9 cellular contexts compared by ENCODE assay signal in the genomic region with DNA sequence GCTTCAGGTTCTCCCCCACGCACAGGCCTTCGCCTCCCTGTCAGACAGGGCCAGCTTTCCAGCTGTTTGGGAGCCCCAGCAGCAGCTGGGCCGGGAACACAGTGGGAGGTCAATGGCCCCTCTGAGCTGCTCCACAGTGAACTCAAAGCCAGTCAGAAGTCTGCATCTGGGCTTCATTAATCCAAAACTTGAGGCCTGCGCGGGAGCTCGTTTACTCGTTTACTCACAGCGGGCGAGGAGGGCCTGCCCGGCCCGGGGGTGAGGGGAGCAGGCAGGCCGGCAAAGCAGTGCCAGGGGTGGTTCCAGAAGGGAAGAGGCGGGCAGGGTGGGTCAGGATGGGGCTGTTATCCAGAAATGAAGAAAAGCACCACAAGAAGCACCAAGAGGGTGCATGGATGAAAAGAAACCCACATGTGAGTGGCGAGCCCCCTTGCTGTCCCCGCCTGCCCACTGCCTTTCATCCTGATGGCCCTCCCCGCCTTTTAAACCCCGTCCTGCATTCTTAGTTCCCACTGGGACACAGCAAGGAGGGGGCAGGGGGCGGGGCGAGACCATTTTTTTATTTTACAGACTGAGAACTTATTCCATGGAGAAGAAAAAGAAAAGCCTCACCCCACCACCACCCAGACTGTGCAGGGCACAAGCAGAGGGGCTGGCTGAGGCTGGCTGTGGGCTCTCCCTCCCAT. TPM values are rescaled to one million over a fixed set of nuclear protein-coding genes. Genes with fewer than 3 reads are reported as not detected.
DNase-seq lines count a peak whose midpoint lies in the region; ATAC-seq and TF ChIP-seq lines count a peak whose summit lies in the region.
"Had no signal": no experiment of that assay in that cellular context is flagged by ENCODE, and none has a peak within 500 bp of the region (broad histone marks: within the 10 kb centered on the region; RNA-seq: fewer than 3 reads in every experiment).

No MANE protein-coding gene starts in this region.

- CTCF ChIA-PET in activated CD4-positive, alpha-beta T cell treated with anti-CD3 and anti-CD28 coated beads, Interleukin-2, amount 10 ng/mL, durations not matched to agents 7 days and 5 days (lab: Charles Lee): no interaction called here

- ATAC-seq in gastrocnemius medialis: peak; percentile 30 to 33
- ATAC-seq in stimulated activated memory B cell treated with anti-CD40 and anti-IgM and Interleukin-4, amounts not matched to agents 10 μg/mL and 1 μg/mL and 100 μg/mL, for 72 hours: no peak
- ATAC-seq in GM19463 (IDR thresholded peaks at IDR 0.05; ENCODE audit: unreplicated experiment): no peak

- POLR2A ChIA-PET in activated CD4-positive, alpha-beta T cell treated with anti-CD3 and anti-CD28 coated beads, Interleukin-2, amount 10 ng/mL, durations not matched to agents 7 days and 5 days (lab: Charles Lee): no interaction called here

- no peaks in the 10 kb centered on the region for H3K9me3 Mint-ChIP-seq in activated CD4-positive, alpha-beta T cell treated with anti-CD3 and anti-CD28 coated beads, Interleukin-2, amount 10 ng/mL, durations not matched to agents 7 days and 5 days
- no peaks in the 10 kb centered on the region for H3K9me3 Mint-ChIP-seq in stimulated activated memory B cell treated with anti-CD40 and anti-IgM and Interleukin-4, amounts not matched to agents 10 μg/mL and 1 μg/mL and 100 μg/mL, for 72 hours

- no peaks in the 10 kb centered on the region for H3K36me3 Mint-ChIP-seq in activated CD4-positive, alpha-beta T cell treated with anti-CD3 and anti-CD28 coated beads, Interleukin-2, amount 10 ng/mL, durations not matched to agents 7 days and 5 days (ENCODE audit: low read depth)
- no peaks in the 10 kb centered on the region for H3K36me3 Mint-ChIP-seq in stimulated activated memory B cell treated with anti-CD40 and anti-IgM and Interleukin-4, amounts not matched to agents 10 μg/mL and 1 μg/mL and 100 μg/mL, for 72 hours

- no peak overlapping the region for H3K4me3 Mint-ChIP-seq in activated CD4-positive, alpha-beta T cell treated with anti-CD3 and anti-CD28 coated beads, Interleukin-2, amount 10 ng/mL, durations not matched to agents 7 days and 5 days
- H3K4me3 Mint-ChIP-seq in stimulated activated memory B cell treated with anti-CD40 and anti-IgM and Interleukin-4, amounts not matched to agents 10 μg/mL and 1 μg/mL and 100 μg/mL, for 72 hours: no peak overlapping the region

- H3K27ac ChIP-seq in cingulate gyrus (ENCODE audit: low read depth, low read length) (peak overlapping the region; percentile 85), layer of hippocampus (ENCODE audit: low read depth, low read length) (peak overlapping the region; percentile 74), gastrocnemius medialis (peak overlapping the region; percentile 69 to 80 (median 78))

- H3K27me3 Mint-ChIP-seq in activated CD4-positive, alpha-beta T cell treated with anti-CD3 and anti-CD28 coated beads, Interleukin-2, amount 10 ng/mL, durations not matched to agents 7 days and 5 days: peaks cover 4% of the 10 kb centered on the region
- H3K27me3 Mint-ChIP-seq in stimulated activated memory B cell treated with anti-CD40 and anti-IgM and Interleukin-4, amounts not matched to agents 10 μg/mL and 1 μg/mL and 100 μg/mL, for 72 hours: no peaks in the 10 kb centered on the region

- H3K27me3 ChIP-seq in layer of hippocampus (ENCODE audit: control insufficient read depth, insufficient read depth, low read length) (no peaks in the 10 kb centered on the region), gastrocnemius medialis (no peaks in the 10 kb centered on the region)

- H3K4me1 Mint-ChIP-seq in activated CD4-positive, alpha-beta T cell treated with anti-CD3 and anti-CD28 coated beads, Interleukin-2, amount 10 ng/mL, durations not matched to agents 7 days and 5 days: peaks cover 20% of the 10 kb centered on the region
- H3K4me1 Mint-ChIP-seq in stimulated activated memory B cell treated with anti-CD40 and anti-IgM and Interleukin-4, amounts not matched to agents 10 μg/mL and 1 μg/mL and 100 μg/mL, for 72 hours: peaks cover 6% of the 10 kb centered on the region

- H3K9me3 ChIP-seq in gastrocnemius medialis: no peaks in the 10 kb centered on the region

- H3K36me3 ChIP-seq in gastrocnemius medialis: no peaks in the 10 kb centered on the region

- TF ChIP-seq POLR2A in gastrocnemius medialis (IDR thresholded peaks at IDR 0.05): peak in 1 of 2 donors; percentile 26

- no peak overlapping the region for H3K27ac Mint-ChIP-seq in activated CD4-positive, alpha-beta T cell treated with anti-CD3 and anti-CD28 coated beads, Interleukin-2, amount 10 ng/mL, durations not matched to agents 7 days and 5 days
- H3K27ac Mint-ChIP-seq in stimulated activated memory B cell treated with anti-CD40 and anti-IgM and Interleukin-4, amounts not matched to agents 10 μg/mL and 1 μg/mL and 100 μg/mL, for 72 hours: no peak overlapping the region

- in situ Hi-C loops in gastrocnemius medialis (cut with MboI; ENCODE audit: low sequenced_read_pairs in 4 of 4): no loop called here

- TF ChIP-seq CTCF in gastrocnemius medialis (IDR thresholded peaks at IDR 0.05 in 4 of 5, conservative IDR thresholded peaks at IDR 0.05 in 1 of 5): no peak

- peak overlapping the region; percentile 18 to 32 (median 24) for H3K4me3 ChIP-seq in gastrocnemius medialis

- DNase-seq in EH (ENCODE audit: low read depth) (peak; percentile 51), gastrocnemius medialis (peak in 1 of 2 donors; percentile 30), hippocampal formation (lab: John Stamatoyannopoulos, UW) (no peak)
- no peak for DNase-seq in activated CD4-positive, alpha-beta T cell treated with anti-CD3 and anti-CD28 coated beads, Interleukin-2, amount 10 ng/mL, durations not matched to agents 7 days and 5 days
- DNase-seq: activated CD4-positive, alpha-beta T cell treated with anti-CD3 and anti-CD28 coated beads for 48 hours had no signal

- intact Hi-C loops in gastrocnemius medialis (cut with DNase I; ENCODE audit: low total_unique reads): loop anchor here (1.0 to 5.0 kb wide), 3 partner anchors 38 to 49 kb away; a partner anchor contains a TSS

- peaks cover 24 to 26% of the 10 kb centered on the region in 2 donors for H3K4me1 ChIP-seq in gastrocnemius medialis

RNA-seq across cellular contexts. Expression of a gene that starts 37.0 kb away (rescaled TPM):
- total RNA-seq in gastrocnemius medialis: 1 to 10 TPM; 3.2 to 8.6 (median 6.5) TPM
- total RNA-seq in activated CD4-positive, alpha-beta T cell treated with anti-CD3 and anti-CD28 coated beads, Interleukin-2, amount 10 ng/mL, durations not matched to agents 7 days and 5 days: 10 to 100 TPM; 25.5 to 35.4 TPM

RNA-seq across cellular contexts. Expression of a gene that starts 49.0 kb away (rescaled TPM):
- total RNA-seq in gastrocnemius medialis: 10 to 100 TPM; 25.8 to 50.6 (median 43.8) TPM
- 10 to 100 TPM; 32.8 to 35.8 TPM for total RNA-seq in activated CD4-positive, alpha-beta T cell treated with anti-CD3 and anti-CD28 coated beads, Interleukin-2, amount 10 ng/mL, durations not matched to agents 7 days and 5 days

Comparison
In these comparisons a context has a peak if more than half of its experiments do, and no peak if none do; other contexts are left out.
1. ATAC-seq: peak in gastrocnemius medialis (2 of 2); none in stimulated activated memory B cell treated with anti-CD40 and anti-IgM and Interleukin-4, amounts not matched to agents 10 μg/mL and 1 μg/mL and 100 μg/mL, for 72 hours (single experiment) and GM19463 (single experiment).
2. Peak in every context shown above with its lines, with median percentiles within 50 percentile points of each other: H3K27ac ChIP-seq.